7 cellular contexts compared by ENCODE assay signal in genomic region chr11:61294717-61295595, GRCh38. TPM values are rescaled to one million over a fixed set of nuclear protein-coding genes. Genes with fewer than 3 reads are reported as not detected.
A peak's percentile ranks its signal among the peaks of the same experiment; 100 is the strongest.
DNase-seq lines count a peak whose midpoint lies in the region; ATAC-seq and TF ChIP-seq lines count a peak whose summit lies in the region.

TSS of gene VWCE (minus strand) at chr11:61295316. CDS start at chr11:61295037, 279 bp downstream.

- CTCF ChIA-PET in activated B cell treated with CpG ODN at 0.5 μM for 24 hours (lab: Charles Lee) = interaction anchor here (1.3 to 1.9 kb wide), 2 partner anchors 40 to 464 kb away, joined by 6 to 10 read pairs; no protein-coding TSS in a partner anchor

- peak; percentile 49 for TF ChIP-seq CTCF in GM12875 (IDR thresholded peaks at IDR 0.05; ENCODE audit: borderline replicate concordance, insufficient read depth, low read depth, low read length)
- no peak for TF ChIP-seq CTCF in activated B cell treated with CpG ODN at 0.5 μM for 24 hours (IDR thresholded peaks at IDR 0.05)

- no peaks in the 10 kb centered on the region for H3K9me3 Mint-ChIP-seq in activated B cell treated with CpG ODN at 0.5 μM for 24 hours

- intact Hi-C loops in activated B cell treated with CpG ODN at 0.5 μM for 24 hours (cut with micrococcal nuclease) = loop anchor here (1.0 to 10.0 kb wide), 3 partner anchors 38 to 464 kb away; partner anchors contain the start of genes DDB1, SYT7 and TKFC

- peak within 1 kb of the TSS; percentile 81 for H3K4me3 Mint-ChIP-seq in activated B cell treated with CpG ODN at 0.5 μM for 24 hours

- H3K27me3 Mint-ChIP-seq in activated B cell treated with CpG ODN at 0.5 μM for 24 hours = peaks cover 10% of the 10 kb centered on the region

- POLR2A ChIA-PET in activated B cell treated with CpG ODN at 0.5 μM for 24 hours (lab: Charles Lee) = interaction anchor here (0.6 to 1.6 kb wide), 5 partner anchors 13 to 134 kb away, joined by 3 to 6 read pairs (median 4); partner anchors contain the start of genes CPSF7, SDHAF2 and TMEM216

- peak; percentile 32 for DNase-seq in NCI-H128 (lab: John Stamatoyannopoulos, UW; ENCODE audit: unreplicated experiment)
- DNase-seq in activated B cell treated with CpG ODN at 0.5 μM for 24 hours = peak; percentile 67
- peak; percentile 41 for DNase-seq in central memory CD4-positive, alpha-beta T cell
- peak; percentile 72 for DNase-seq in left lobe of liver (ENCODE audit: low spot score)
- peak; percentile 40 to 59 (median 56) for DNase-seq in stimulated activated CD4-positive, alpha-beta T cell treated with anti-CD3 and anti-CD28 coated beads, TNF-alpha, amount 100 ng/mL, for 4 hours (ENCODE audit: low read depth in 3 of 3)

- peaks cover 9% of the 10 kb centered on the region for H3K4me1 Mint-ChIP-seq in activated B cell treated with CpG ODN at 0.5 μM for 24 hours

- no peak within 1 kb of the TSS for H3K27ac Mint-ChIP-seq in activated B cell treated with CpG ODN at 0.5 μM for 24 hours

- H3K4me3 ChIP-seq in GM12875 (ENCODE audit: low read depth, low read length) = peak within 1 kb of the TSS; percentile 89

- H3K36me3 Mint-ChIP-seq in activated B cell treated with CpG ODN at 0.5 μM for 24 hours (ENCODE audit: low read depth) = peaks cover 25% of the 10 kb centered on the region

- ATAC-seq in HG02623 (IDR thresholded peaks at IDR 0.05; ENCODE audit: unreplicated experiment) = peak; percentile 53
- peak; percentile 86 for ATAC-seq in activated B cell treated with CpG ODN at 0.5 μM for 24 hours (ENCODE audit: low read depth)
- peak; percentile 80 for ATAC-seq in left lobe of liver

RNA-seq across cellular contexts. Expression of gene VWCE, which starts in this region (rescaled TPM):
- total RNA-seq in activated B cell treated with CpG ODN at 0.5 μM for 24 hours (0.76 and 1.3 TPM in 2 replicates), left lobe of liver (20.6 TPM)

Comparison
In these comparisons a context has a peak if more than half of its experiments do, and no peak if none do; other contexts are left out.
1. Peak in every context shown above with its lines: DNase-seq, ATAC-seq and H3K4me3 ChIP-seq.